Comparison of ENCODE assay signal across 8 cellular contexts in genomic region chrX:40105791-40106676, GRCh38. TPM values are rescaled to one million over a fixed set of nuclear protein-coding genes. Genes with fewer than 3 reads are reported as not detected.
DNase-seq lines count a peak whose midpoint lies in the region; ATAC-seq, FAIRE-seq and TF ChIP-seq lines count a peak whose summit lies in the region.

No MANE protein-coding gene starts in this region.

- H3K27me3 ChIP-seq in ACC112 (ENCODE audit: insufficient read depth, low read length) = no peaks in the 10 kb centered on the region
- H3K27me3 ChIP-seq in thymus (ENCODE audit: control insufficient read depth, insufficient read depth) = no peaks in the 10 kb centered on the region

- peak; percentile 88 for FAIRE-seq in GM19239 (lab: Jason Lieb, UNC)

- H2AFZ ChIP-seq in ACC112 (ENCODE audit: low read length, unreplicated experiment) = no peak overlapping the region

- H3K4me1 Mint-ChIP-seq in naive B cell = peaks cover 8 to 14% (median 8%) of the 10 kb centered on the region in 3 donors

- H3K27ac ChIP-seq in ACC112 (ENCODE audit: low read depth, low read length) (peak overlapping the region; percentile 90; the same call in 1 of the 2 replicates), thymus (ENCODE audit: low read depth) (peak overlapping the region; percentile 83)

- H3K4me1 ChIP-seq in ACC112 (ENCODE audit: control insufficient read depth, insufficient read depth, low read length, unreplicated experiment) = peaks cover 9% of the 10 kb centered on the region
- H3K4me1 ChIP-seq in thymus (ENCODE audit: control insufficient read depth, insufficient read depth, low read length) = peaks cover 15% of the 10 kb centered on the region

- no peaks in the 10 kb centered on the region for H3K36me3 Mint-ChIP-seq in naive B cell

- H3K27ac Mint-ChIP-seq in naive B cell = peak overlapping the region in 4 of 6 donors; percentile 74 to 90 (median 81)

- peak; percentile 38 for TF ChIP-seq POLR2A in erythroblast (IDR thresholded peaks at IDR 0.05; ENCODE audit: low read length)

- no peaks in the 10 kb centered on the region for H3K79me2 ChIP-seq in ACC112 (ENCODE audit: control insufficient read depth, insufficient read depth, low read length, unreplicated experiment)

- H3K9me3 ChIP-seq in thymus (ENCODE audit: control insufficient read depth) = no peaks in the 10 kb centered on the region

- H3K9me3 Mint-ChIP-seq in naive B cell = peaks cover 0 to 3% (median 0%) of the 10 kb centered on the region in 7 donors

- H3K27me3 Mint-ChIP-seq in naive B cell = peaks cover 0 to 11% (median 4%) of the 10 kb centered on the region in 3 donors

- ATAC-seq in naive B cell (ENCODE audit: low read depth in 2 of 2) (peak; percentile 40 to 51), HG02571 (IDR thresholded peaks at IDR 0.05; ENCODE audit: unreplicated experiment) (no peak)

- H3K4me3 Mint-ChIP-seq in naive B cell = peak overlapping the region; percentile 78 to 93 (median 90)

- under 1% methylated on average over 89 of the region's 89 CpGs for WGBS in thymus

- H3K36me3 ChIP-seq in ACC112 (ENCODE audit: insufficient read depth, low read length) (no peaks in the 10 kb centered on the region), thymus (ENCODE audit: control insufficient read depth, insufficient read depth) (no peaks in the 10 kb centered on the region)

- peak overlapping the region; percentile 80 for H3K4me3 ChIP-seq in ACC112 (ENCODE audit: low read depth, low read length)
- H3K4me3 ChIP-seq in thymus (ENCODE audit: low read length) = peak overlapping the region; percentile 72

- DNase-seq in GM19239 (ENCODE audit: insufficient read length, low spot score) (peak; percentile 27), NCI-H748 (lab: John Stamatoyannopoulos, UW; ENCODE audit: unreplicated experiment) (peak; percentile 90), activated T-cell treated with anti-CD3 and anti-CD28 coated beads for 48 hours (ENCODE audit: low read depth) (peak; percentile 61), erythroblast (lab: John Stamatoyannopoulos, UW) (peak; percentile 85 to 89), naive B cell (peak; percentile 54)

RNA-seq across cellular contexts. Expression of gene BCOR, which starts 8.3 kb away (rescaled TPM):
- polyA plus RNA-seq in naive B cell (ENCODE audit: low read depth in 6 of 6) (10 to 100 TPM in 2 of 6 donors, 1 to 10 TPM in 4; 3.4 to 15.5 (median 7.8) TPM), thymus (24.4 TPM)

Comparison
In these comparisons a context has a peak if more than half of its experiments do, and no peak if none do; other contexts are left out.
1. DNase-seq: peak in every context shown above with its lines; median percentile 90 in NCI-H748; 87 in erythroblast; 61 in activated T-cell treated with anti-CD3 and anti-CD28 coated beads for 48 hours; 54 in naive B cell; 27 in GM19239.